ENCODE assay signal across 10 cellular contexts in the genomic region with DNA sequence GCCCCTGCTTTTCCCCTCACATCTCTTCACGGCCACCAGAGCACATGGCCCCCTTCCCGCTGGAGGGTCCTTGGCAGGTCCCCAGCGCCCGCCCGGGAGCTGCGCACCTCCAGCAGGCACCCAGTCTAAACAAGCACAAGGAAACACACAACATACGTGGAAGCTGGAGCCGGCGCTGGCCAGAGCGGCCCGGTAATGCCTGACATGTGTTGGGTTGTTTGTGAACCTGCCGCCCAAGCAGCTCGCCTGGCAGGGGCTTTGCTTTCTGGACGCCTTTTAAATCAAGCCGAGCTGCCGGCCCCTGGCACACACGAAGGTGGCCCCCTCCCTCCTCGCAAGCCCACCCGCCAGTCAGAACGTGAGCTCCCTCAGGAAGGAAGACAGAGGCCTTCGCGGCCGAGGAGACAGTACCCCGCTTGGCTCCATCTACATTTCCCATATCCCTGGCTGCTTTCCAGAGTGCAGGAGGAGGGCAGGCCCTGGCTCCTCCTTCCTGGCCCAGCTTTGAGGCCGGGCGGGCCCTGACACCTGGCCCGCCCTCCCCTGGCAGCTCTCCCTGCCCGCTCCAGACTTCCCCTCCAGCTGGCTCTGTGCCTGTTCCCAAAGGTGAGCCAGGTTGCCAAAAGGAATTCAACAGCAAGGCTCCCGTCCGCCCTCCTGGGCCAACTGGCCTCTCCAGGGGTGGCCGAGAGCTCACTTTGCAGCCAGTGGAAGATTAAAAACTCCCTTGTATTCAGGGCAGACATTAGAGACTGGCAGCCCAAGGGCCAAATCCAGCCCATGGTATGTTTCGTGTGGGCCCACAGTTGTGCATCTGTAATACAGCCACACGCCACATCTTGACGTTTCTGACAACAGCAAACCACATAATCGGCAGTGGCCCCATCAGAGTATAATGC. TPM values are rescaled to one million over a fixed set of nuclear protein-coding genes. Genes with fewer than 3 reads are reported as not detected.
DNase-seq lines count a peak whose midpoint lies in the region; ATAC-seq and TF ChIP-seq lines count a peak whose summit lies in the region.
"Had no signal": no experiment of that assay in that cellular context is flagged by ENCODE, and none has a peak within 500 bp of the region (broad histone marks: within the 10 kb centered on the region; RNA-seq: fewer than 3 reads in every experiment).

No MANE protein-coding gene starts in this region.

- H3K4me1 Mint-ChIP-seq in CD4-positive, alpha-beta memory T cell = no peaks in the 10 kb centered on the region

- peaks cover 0 to 6% of the 10 kb centered on the region in 2 donors for H3K36me3 Mint-ChIP-seq in CD4-positive, alpha-beta memory T cell
- H3K36me3 Mint-ChIP-seq: naive B cell had no signal

- H3K27ac Mint-ChIP-seq in CD4-positive, alpha-beta memory T cell = no peak overlapping the region

- intact Hi-C loops in left lung (cut with DNase I) (no loop called here), uterus (cut with DNase I; ENCODE audit: low total_unique reads) (no loop called here)
- intact Hi-C loops in CD4-positive, alpha-beta memory T cell (cut with micrococcal nuclease) = no loop called here

- DNase-seq in NCI-H187 (lab: John Stamatoyannopoulos, UW) = peak; percentile 5 to 23
- no peak for DNase-seq in NCI-H187 treated with DMSO at 0.1 percent for 48 hours (lab: John Stamatoyannopoulos, UW)
- peak; percentile 50 to 92 for DNase-seq in T47D (ENCODE audit: low read depth in 1 of 2, low spot score in 1 of 2)
- DNase-seq in left lung = peak; percentile 88 to 89
- DNase-seq in uterus = peak; percentile 65 to 68
- no peak for DNase-seq in T-helper 1 cell
- no peak for DNase-seq in CD4-positive, alpha-beta memory T cell
- no peak for DNase-seq in central memory CD4-positive, alpha-beta T cell
- DNase-seq: naive B cell had no signal

- H3K27me3 ChIP-seq in left lung = no peaks in the 10 kb centered on the region
- no peaks in the 10 kb centered on the region for H3K27me3 ChIP-seq in uterus
- no peaks in the 10 kb centered on the region for H3K27me3 ChIP-seq in CD4-positive, alpha-beta memory T cell (ENCODE audit: insufficient read depth, low read length)

- TF ChIP-seq POLR2A in uterus (IDR thresholded peaks at IDR 0.05) = no peak

- H3K4me3 ChIP-seq in left lung (no peak overlapping the region), uterus (no peak overlapping the region)
- H3K4me3 ChIP-seq in CD4-positive, alpha-beta memory T cell (ENCODE audit: low read length in 2 of 2) = no peak overlapping the region

- no peak overlapping the region for H3K4me3 Mint-ChIP-seq in CD4-positive, alpha-beta memory T cell

- H3K36me3 ChIP-seq in left lung = no peaks in the 10 kb centered on the region
- no peaks in the 10 kb centered on the region for H3K36me3 ChIP-seq in uterus
- no peaks in the 10 kb centered on the region for H3K36me3 ChIP-seq in CD4-positive, alpha-beta memory T cell (ENCODE audit: insufficient read depth, low read length)

- H3K4me1 ChIP-seq in left lung (peaks cover 9 to 10% of the 10 kb centered on the region in 2 donors), uterus (peaks cover 0 to 15% of the 10 kb centered on the region in 2 donors)
- H3K4me1 ChIP-seq in CD4-positive, alpha-beta memory T cell (ENCODE audit: insufficient read depth, low read length) = no peaks in the 10 kb centered on the region

- ATAC-seq in left lung = peak; percentile 84

- H3K27ac ChIP-seq in left lung (no peak overlapping the region), uterus (peak overlapping the region in 1 of 2 donors; percentile 59)
- H3K27ac ChIP-seq in CD4-positive, alpha-beta memory T cell (ENCODE audit: low read depth, low read length) = no peak overlapping the region

- H3K9me3 Mint-ChIP-seq in CD4-positive, alpha-beta memory T cell = no peaks in the 10 kb centered on the region
- H3K9me3 Mint-ChIP-seq: naive B cell had no signal

- in situ Hi-C loops in T47D (cut with HindIII; ENCODE audit: low pct_unique_long_range_greater_than_20kb, low sequenced_read_pairs) = no loop called here

- TF ChIP-seq CTCF in left lung (IDR thresholded peaks at IDR 0.05) (no peak), uterus (IDR thresholded peaks at IDR 0.05) (no peak)

- H3K27me3 Mint-ChIP-seq in CD4-positive, alpha-beta memory T cell = no peaks in the 10 kb centered on the region
- H3K27me3 Mint-ChIP-seq: naive B cell had no signal

- no peaks in the 10 kb centered on the region for H3K9me3 ChIP-seq in left lung
- H3K9me3 ChIP-seq in uterus = no peaks in the 10 kb centered on the region
- no peaks in the 10 kb centered on the region for H3K9me3 ChIP-seq in CD4-positive, alpha-beta memory T cell (ENCODE audit: control insufficient read depth in 1 of 2, low read length in 2 of 2)

- POLR2A ChIA-PET in CD4-positive, alpha-beta memory T cell (lab: Charles Lee; ENCODE audit: partially characterized antibody) = no interaction called here

- CTCF ChIA-PET in CD4-positive, alpha-beta memory T cell (lab: Charles Lee; ENCODE audit: partially characterized antibody) = interaction anchor here (0.6 kb wide), 2 partner anchors 61 to 1270 kb away, joined by 3 read pairs; no protein-coding TSS in a partner anchor

RNA-seq across cellular contexts. Expression of a gene that starts 28.7 kb away (rescaled TPM):
- 10 to 100 TPM in 1 of 2 donors, 1 to 10 TPM in 1; 1.9 to 47.7 TPM for total RNA-seq in left lung
- total RNA-seq in uterus = under 1 TPM in 1 of 4 donors, not detected in 3; 0.76 TPM
- total RNA-seq in CD4-positive, alpha-beta memory T cell = not detected
- polyA plus RNA-seq in CD4-positive, alpha-beta memory T cell = not detected
- total RNA-seq: activated CD8-positive, alpha-beta memory T cell treated with anti-CD3 and anti-CD28 coated beads for 36 hours had no signal

Comparison
In these comparisons a context has a peak if more than half of its experiments do, and no peak if none do; other contexts are left out.
1. DNase-seq: peak in NCI-H187 (2 of 2), T47D (2 of 2), left lung (2 of 2) and uterus (2 of 2); none in NCI-H187 treated with DMSO at 0.1 percent for 48 hours (single experiment), T-helper 1 cell (0 of 5), CD4-positive, alpha-beta memory T cell (0 of 5) and central memory CD4-positive, alpha-beta T cell (single experiment).